Comparison of ENCODE assay signal across 8 cellular contexts in genomic region chr2:26033769-26034596, GRCh38. TPM values are rescaled to one million over a fixed set of nuclear protein-coding genes. Genes with fewer than 3 reads are reported as not detected.
DNase-seq lines count a peak whose midpoint lies in the region; ATAC-seq and TF ChIP-seq lines count a peak whose summit lies in the region.

TSS of gene RAB10 (plus strand) at chr2:26034084. CDS start at chr2:26034609, 525 bp downstream.

- H3K27me3 Mint-ChIP-seq in HFFc6 (ENCODE audit: insufficient read depth) = peaks cover 1% of the 10 kb centered on the region
- no peaks in the 10 kb centered on the region for H3K27me3 Mint-ChIP-seq in activated naive CD4-positive, alpha-beta T cell treated with anti-CD3 and anti-CD28 coated beads, Interleukin-2, amount 10 ng/mL, durations not matched to agents 7 days and 5 days

- CTCF ChIA-PET in activated naive CD4-positive, alpha-beta T cell treated with anti-CD3 and anti-CD28 coated beads, Interleukin-2, amount 10 ng/mL, durations not matched to agents 7 days and 5 days (lab: Charles Lee) = interaction anchor here (0.7 to 2.0 kb wide), 4 partner anchors 10 to 44 kb away, joined by 3 to 12 read pairs (median 4); no protein-coding TSS in a partner anchor

- H3K9me3 Mint-ChIP-seq in HFFc6 = no peaks in the 10 kb centered on the region
- H3K9me3 Mint-ChIP-seq in activated naive CD4-positive, alpha-beta T cell treated with anti-CD3 and anti-CD28 coated beads, Interleukin-2, amount 10 ng/mL, durations not matched to agents 7 days and 5 days = no peaks in the 10 kb centered on the region

- peak within 1 kb of the TSS; percentile 81 for H3K9ac ChIP-seq in SK-N-MC (ENCODE audit: insufficient read length)

- H3K27me3 ChIP-seq in gastroesophageal sphincter = no peaks in the 10 kb centered on the region
- H3K27me3 ChIP-seq in suprapubic skin = no peaks in the 10 kb centered on the region

- no CpG with 5 or more reads among the region's 97 CpGs for WGBS in gastroesophageal sphincter (ENCODE audit: low coverage in 1 of 2), 2 donors
- 0% methylated on average over 44 of the region's 97 CpGs for WGBS in suprapubic skin

- peaks cover 2 to 40% (median 20%) of the 10 kb centered on the region in 3 donors for H3K4me1 ChIP-seq in gastroesophageal sphincter
- peaks cover 31% of the 10 kb centered on the region for H3K4me1 ChIP-seq in suprapubic skin

- H3K4me3 ChIP-seq in NB4 (ENCODE audit: low read depth, low read length) = peak within 1 kb of the TSS; percentile 85
- peak within 1 kb of the TSS; percentile 80 for H3K4me3 ChIP-seq in SK-N-MC
- peak within 1 kb of the TSS; percentile 82 to 97 for H3K4me3 ChIP-seq in gastroesophageal sphincter
- H3K4me3 ChIP-seq in suprapubic skin = peak within 1 kb of the TSS; percentile 76

- peak; percentile 93 for TF ChIP-seq POLR2A in NB4 (IDR thresholded peaks at IDR 0.05; ENCODE audit: extremely low read depth, insufficient read length)
- peak; percentile 94 to 96 for TF ChIP-seq POLR2A in gastroesophageal sphincter (IDR thresholded peaks at IDR 0.05)
- TF ChIP-seq POLR2A in suprapubic skin (IDR thresholded peaks at IDR 0.05) = peak; percentile 62 to 92

- peaks cover 17% of the 10 kb centered on the region for H3K4me1 Mint-ChIP-seq in HFFc6 (ENCODE audit: low read depth)
- H3K4me1 Mint-ChIP-seq in activated naive CD4-positive, alpha-beta T cell treated with anti-CD3 and anti-CD28 coated beads, Interleukin-2, amount 10 ng/mL, durations not matched to agents 7 days and 5 days = peaks cover 29% of the 10 kb centered on the region

- H3K27ac ChIP-seq in SK-N-MC = peak within 1 kb of the TSS; percentile 76
- peak within 1 kb of the TSS; percentile 84 to 99 (median 98) for H3K27ac ChIP-seq in gastroesophageal sphincter
- H3K27ac ChIP-seq in suprapubic skin = peak within 1 kb of the TSS; percentile 94

- H3K4me3 Mint-ChIP-seq in HFFc6 = peak within 1 kb of the TSS; percentile 95
- H3K4me3 Mint-ChIP-seq in activated naive CD4-positive, alpha-beta T cell treated with anti-CD3 and anti-CD28 coated beads, Interleukin-2, amount 10 ng/mL, durations not matched to agents 7 days and 5 days = peak within 1 kb of the TSS; percentile 86

- TF ChIP-seq EP300 in gastroesophageal sphincter (IDR thresholded peaks at IDR 0.05) = no peak
- no peak for TF ChIP-seq EP300 in suprapubic skin (IDR thresholded peaks at IDR 0.05)

- H3K36me3 ChIP-seq in SK-N-MC (ENCODE audit: insufficient read depth, low read length) (peaks cover 18% of the 10 kb centered on the region; the same call in 1 of the 2 replicates), gastroesophageal sphincter (no peaks in the 10 kb centered on the region), suprapubic skin (no peaks in the 10 kb centered on the region)

- H3K36me3 Mint-ChIP-seq in HFFc6 (ENCODE audit: low read depth) = peaks cover 17% of the 10 kb centered on the region
- peaks cover 14% of the 10 kb centered on the region for H3K36me3 Mint-ChIP-seq in activated naive CD4-positive, alpha-beta T cell treated with anti-CD3 and anti-CD28 coated beads, Interleukin-2, amount 10 ng/mL, durations not matched to agents 7 days and 5 days

- no peaks in the 10 kb centered on the region for H3K9me3 ChIP-seq in SK-N-MC (ENCODE audit: low read depth, low read length)
- H3K9me3 ChIP-seq in gastroesophageal sphincter = no peaks in the 10 kb centered on the region
- H3K9me3 ChIP-seq in suprapubic skin = no peaks in the 10 kb centered on the region

- ATAC-seq in gastroesophageal sphincter = peak; percentile 96

- TF ChIP-seq CTCF in HFFc6 (IDR thresholded peaks at IDR 0.05) (peak; percentile 55), NB4 (IDR thresholded peaks at IDR 0.05; ENCODE audit: low read depth, low read length) (no peak), gastroesophageal sphincter (IDR thresholded peaks at IDR 0.05) (peak in 3 of 4 experiments; percentile 4 to 38 (median 8)), suprapubic skin (IDR thresholded peaks at IDR 0.05) (peak in 1 of 2 donors; percentile 10)

- peak; percentile 93 for DNase-seq in GM04503 (ENCODE audit: low read depth)
- peak; percentile 98 for DNase-seq in HFFc6
- DNase-seq in NB4 (ENCODE audit: low read depth) = peak; percentile 100
- peak; percentile 90 for DNase-seq in SK-N-MC (ENCODE audit: low read depth, low spot score)
- peak; percentile 99 for DNase-seq in activated naive CD4-positive, alpha-beta T cell treated with anti-CD3 and anti-CD28 coated beads, Interleukin-2, amount 10 ng/mL, durations not matched to agents 7 days and 5 days
- peak; percentile 86 to 100 (median 98) for DNase-seq in nucleus accumbens (lab: John Stamatoyannopoulos, UW)
- DNase-seq in suprapubic skin (ENCODE audit: low spot score in 2 of 2) = peak; percentile 98 to 99

- H3K27ac Mint-ChIP-seq in HFFc6 = peak within 1 kb of the TSS; percentile 97
- peak within 1 kb of the TSS; percentile 94 for H3K27ac Mint-ChIP-seq in activated naive CD4-positive, alpha-beta T cell treated with anti-CD3 and anti-CD28 coated beads, Interleukin-2, amount 10 ng/mL, durations not matched to agents 7 days and 5 days

RNA-seq across cellular contexts. Expression of gene RAB10, which starts in this region (rescaled TPM):
- total RNA-seq in HFFc6 (2021; fragmentation: NEBNext Ultra II Directional; extraction: Animal tissue kit (Norgen Biotek cat#: 25700)) = 100 to 1,000 TPM; 133 to 144 (median 136) TPM
- 100 to 1,000 TPM in 3 of 4 donors, 10 to 100 TPM in 1; 91.9 to 117 (median 103) TPM for total RNA-seq in gastroesophageal sphincter
- 100 to 1,000 TPM; 145 to 171 (median 165) TPM for total RNA-seq in suprapubic skin

Comparison
In these comparisons a context has a peak if more than half of its experiments do, and no peak if none do; other contexts are left out.
1. Peak in every context shown above with its lines: DNase-seq, ATAC-seq, H3K4me3 ChIP-seq and H3K27ac ChIP-seq.